22 cellular contexts compared by ENCODE assay signal in the genomic region with DNA sequence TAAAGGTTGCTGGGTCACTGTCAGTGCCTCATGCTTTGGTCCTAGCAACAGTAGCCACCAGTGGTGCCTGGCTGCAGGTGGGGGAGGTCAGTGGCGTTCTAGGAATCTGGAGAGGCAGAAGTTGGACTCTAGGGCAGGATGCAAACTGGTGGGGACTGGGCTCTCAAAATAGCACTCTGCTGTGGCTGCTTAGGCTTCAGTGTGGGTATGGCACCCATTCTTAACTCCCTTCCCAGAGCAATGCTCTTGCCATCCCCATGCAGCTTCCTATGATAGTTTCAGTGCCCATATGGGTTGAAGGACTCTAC.
"Had no signal": no experiment of that assay in that cellular context is flagged by ENCODE, and none has a peak within 500 bp of the region (broad histone marks: within the 10 kb centered on the region; RNA-seq: fewer than 3 reads in every experiment).

No MANE protein-coding gene starts in this region.

- H3K9me3 Mint-ChIP-seq: WTC11 had no signal

- H3K27ac ChIP-seq: adrenal gland, cardiac muscle cell, dorsolateral prefrontal cortex, gastroesophageal sphincter, heart right ventricle, left lung, suprapubic skin had no signal

- H3K4me3 ChIP-seq: adrenal gland, cardiac muscle cell, dorsolateral prefrontal cortex, gastroesophageal sphincter, heart right ventricle, left lung, smooth muscle cell, suprapubic skin had no signal

- H3K36me3 Mint-ChIP-seq: naive thymus-derived CD8-positive, alpha-beta T cell; WTC11 had no signal

- H3K27me3 Mint-ChIP-seq: activated CD8-positive, alpha-beta T cell treated with anti-CD3 and anti-CD28 coated beads for 36 hours; naive thymus-derived CD8-positive, alpha-beta T cell had no signal

- H3K36me3 ChIP-seq: adrenal gland, cardiac muscle cell, gastroesophageal sphincter, heart right ventricle, left lung, suprapubic skin had no signal

- H3K4me2 ChIP-seq: smooth muscle cell had no signal

- H3K4me1 ChIP-seq: adrenal gland, gastroesophageal sphincter, heart right ventricle, left lung, suprapubic skin had no signal

- H3K27ac Mint-ChIP-seq: activated CD8-positive, alpha-beta T cell treated with anti-CD3 and anti-CD28 coated beads for 36 hours; naive thymus-derived CD8-positive, alpha-beta T cell; WTC11 had no signal

- H3K4me1 Mint-ChIP-seq: naive thymus-derived CD8-positive, alpha-beta T cell had no signal

- H3K9me3 ChIP-seq: adrenal gland, gastroesophageal sphincter, heart right ventricle, left lung had no signal

- H3K27me3 ChIP-seq: adrenal gland, cardiac muscle cell, gastroesophageal sphincter, heart right ventricle, left lung, suprapubic skin had no signal

- ATAC-seq: activated CD8-positive, alpha-beta T cell treated with anti-CD3 and anti-CD28 coated beads for 36 hours; activated T-cell treated with anti-CD3 and anti-CD28 coated beads, Interleukin-2, amount 50 U/mL, for 4 hours; gastroesophageal sphincter; heart right ventricle; naive thymus-derived CD8-positive, alpha-beta T cell; stimulated activated naive CD8-positive, alpha-beta T cell treated with anti-CD3 and anti-CD28 coated beads, Interleukin-15, Interleukin-2, amounts not matched to agents 100 U/mL and 50 U/mL, for 24 hours; WTC11 had no signal

- DNase-seq: activated CD4-positive, alpha-beta T cell treated with anti-CD3 and anti-CD28 coated beads for 4 hours; activated CD8-positive, alpha-beta T cell treated with anti-CD3 and anti-CD28 coated beads for 36 hours; activated effector memory CD4-positive, alpha-beta T cell treated with Interleukin-2 at 50 U/mL for 16 hours; activated naive CD4-positive, alpha-beta T cell treated with anti-CD3 and anti-CD28 coated beads, Interleukin-2, amount 50 U/mL, for 16 hours; activated T-cell treated with anti-CD3 and anti-CD28 coated beads, Interleukin-2, amount 50 U/mL, for 4 hours; adrenal gland; dorsolateral prefrontal cortex; heart right ventricle; left lung; mammary epithelial cell; right cardiac atrium; stimulated activated CD4-positive, alpha-beta T cell treated with anti-CD3 and anti-CD28 coated beads, Interleukin-4, amount 100 ng/mL, for 4 hours; stimulated activated CD8-positive, alpha-beta memory T cell treated with anti-CD3 and anti-CD28 coated beads, Interleukin-4, amount 100 ng/mL, for 48 hours; stimulated activated naive CD8-positive, alpha-beta T cell treated with anti-CD3 and anti-CD28 coated beads, Interleukin-15, Interleukin-2, amounts not matched to agents 100 U/mL and 50 U/mL, for 24 hours; T-helper 2 cell; trophoblast cell had no signal

- H3K4me3 Mint-ChIP-seq: activated CD8-positive, alpha-beta T cell treated with anti-CD3 and anti-CD28 coated beads for 36 hours; activated T-cell treated with anti-CD3 and anti-CD28 coated beads, Interleukin-2, amount 50 U/mL, for 4 hours; naive thymus-derived CD8-positive, alpha-beta T cell; WTC11 had no signal
